ENCODE assay signal across 8 cellular contexts in genomic region chr19:1271528-1272422, GRCh38. TPM values are rescaled to one million over a fixed set of nuclear protein-coding genes. Genes with fewer than 3 reads are reported as not detected.
DNase-seq lines count a peak whose midpoint lies in the region; ATAC-seq and TF ChIP-seq lines count a peak whose summit lies in the region.

No MANE protein-coding gene starts in this region.

- DNase-seq in HL-60 (ENCODE audit: low read depth in 1 of 2, low spot score in 1 of 2), result peak; percentile 64 to 85
- no peak for DNase-seq in activated CD4-positive, alpha-beta memory T cell treated with anti-CD3 and anti-CD28 coated beads, Interleukin-2, amount 10 ng/mL, durations not matched to agents 7 days and 5 days
- DNase-seq in right cardiac atrium, result peak in 1 of 3 donors; percentile 38
- DNase-seq in HUDEP-2 (lab: John Stamatoyannopoulos, UW; ENCODE audit: unreplicated experiment in 76 of 76), result no peak

- TF ChIP-seq CTCF in HL-60 (IDR thresholded peaks at IDR 0.05; ENCODE audit: insufficient read depth, low read length), result no peak

- peak overlapping the region; percentile 91 for H3K4me3 Mint-ChIP-seq in activated CD4-positive, alpha-beta memory T cell treated with anti-CD3 and anti-CD28 coated beads, Interleukin-2, amount 10 ng/mL, durations not matched to agents 7 days and 5 days
- peak overlapping the region; percentile 95 for H3K4me3 Mint-ChIP-seq in stimulated activated naive CD8-positive, alpha-beta T cell treated with anti-CD3 and anti-CD28 coated beads, Interleukin-15, Interleukin-2, amounts not matched to agents 100 ng/mL and 50 ng/mL, for 24 hours

- POLR2A ChIA-PET in activated CD4-positive, alpha-beta memory T cell treated with anti-CD3 and anti-CD28 coated beads, Interleukin-2, amount 10 ng/mL, durations not matched to agents 7 days and 5 days (lab: Charles Lee), result interaction anchor here (1.1 to 2.5 kb wide), 4 partner anchors 11 to 31 kb away, joined by 3 to 16 read pairs (median 7); no protein-coding TSS in a partner anchor

- peaks cover 15% of the 10 kb centered on the region for H3K4me1 ChIP-seq in right cardiac atrium (ENCODE audit: control insufficient read depth, insufficient read depth, low read length)

- CTCF ChIA-PET in activated CD4-positive, alpha-beta memory T cell treated with anti-CD3 and anti-CD28 coated beads, Interleukin-2, amount 10 ng/mL, durations not matched to agents 7 days and 5 days (lab: Charles Lee), result interaction anchor here (0.6 to 1.9 kb wide), 3 partner anchors 27 to 137 kb away, joined by 3 to 6 read pairs (median 3); no protein-coding TSS in a partner anchor

- H3K27ac ChIP-seq in HL-60 (replicated peaks) (peak overlapping the region; percentile 100), right cardiac atrium (ENCODE audit: low read length) (peak overlapping the region; percentile 5)

- intact Hi-C loops in right cardiac atrium (cut with DNase I), result no loop called here

- ATAC-seq in right cardiac atrium, result no peak
- no peak for ATAC-seq in HG02610 (IDR thresholded peaks at IDR 0.05; ENCODE audit: unreplicated experiment)
- ATAC-seq in HG03457 (IDR thresholded peaks at IDR 0.05; ENCODE audit: unreplicated experiment), result no peak
- ATAC-seq in HG02870 (IDR thresholded peaks at IDR 0.05; ENCODE audit: unreplicated experiment), result no peak

- 65% methylated on average over 37 of the region's 37 CpGs for WGBS in right cardiac atrium

- H3K4me3 ChIP-seq in HL-60 (replicated peaks; ENCODE audit: insufficient read depth, low read length) (peak overlapping the region; percentile 49), right cardiac atrium (ENCODE audit: low read length) (no peak overlapping the region)

- H3K4me1 Mint-ChIP-seq in activated CD4-positive, alpha-beta memory T cell treated with anti-CD3 and anti-CD28 coated beads, Interleukin-2, amount 10 ng/mL, durations not matched to agents 7 days and 5 days, result peaks cover 64% of the 10 kb centered on the region
- H3K4me1 Mint-ChIP-seq in stimulated activated naive CD8-positive, alpha-beta T cell treated with anti-CD3 and anti-CD28 coated beads, Interleukin-15, Interleukin-2, amounts not matched to agents 100 ng/mL and 50 ng/mL, for 24 hours (ENCODE audit: low read depth), result peaks cover 69% of the 10 kb centered on the region

- no peaks in the 10 kb centered on the region for H3K9me3 Mint-ChIP-seq in activated CD4-positive, alpha-beta memory T cell treated with anti-CD3 and anti-CD28 coated beads, Interleukin-2, amount 10 ng/mL, durations not matched to agents 7 days and 5 days
- H3K9me3 Mint-ChIP-seq in stimulated activated naive CD8-positive, alpha-beta T cell treated with anti-CD3 and anti-CD28 coated beads, Interleukin-15, Interleukin-2, amounts not matched to agents 100 ng/mL and 50 ng/mL, for 24 hours, result no peaks in the 10 kb centered on the region

- peak overlapping the region; percentile 85 for H3K27ac Mint-ChIP-seq in activated CD4-positive, alpha-beta memory T cell treated with anti-CD3 and anti-CD28 coated beads, Interleukin-2, amount 10 ng/mL, durations not matched to agents 7 days and 5 days
- peak overlapping the region; percentile 98 for H3K27ac Mint-ChIP-seq in stimulated activated naive CD8-positive, alpha-beta T cell treated with anti-CD3 and anti-CD28 coated beads, Interleukin-15, Interleukin-2, amounts not matched to agents 100 ng/mL and 50 ng/mL, for 24 hours

- H3K27me3 ChIP-seq in HL-60 (ENCODE audit: insufficient read depth, poor library complexity, severe bottlenecking), result no peaks in the 10 kb centered on the region
- no peaks in the 10 kb centered on the region for H3K27me3 ChIP-seq in right cardiac atrium (ENCODE audit: control insufficient read depth, insufficient read depth)

- H3K9me3 ChIP-seq in right cardiac atrium (ENCODE audit: control insufficient read depth, low read length), result no peaks in the 10 kb centered on the region

- H3K36me3 Mint-ChIP-seq in activated CD4-positive, alpha-beta memory T cell treated with anti-CD3 and anti-CD28 coated beads, Interleukin-2, amount 10 ng/mL, durations not matched to agents 7 days and 5 days (ENCODE audit: low read depth), result peaks cover 49% of the 10 kb centered on the region
- peaks cover 51% of the 10 kb centered on the region for H3K36me3 Mint-ChIP-seq in stimulated activated naive CD8-positive, alpha-beta T cell treated with anti-CD3 and anti-CD28 coated beads, Interleukin-15, Interleukin-2, amounts not matched to agents 100 ng/mL and 50 ng/mL, for 24 hours (ENCODE audit: low read depth)

- peaks cover 3% of the 10 kb centered on the region for H3K27me3 Mint-ChIP-seq in activated CD4-positive, alpha-beta memory T cell treated with anti-CD3 and anti-CD28 coated beads, Interleukin-2, amount 10 ng/mL, durations not matched to agents 7 days and 5 days
- H3K27me3 Mint-ChIP-seq in stimulated activated naive CD8-positive, alpha-beta T cell treated with anti-CD3 and anti-CD28 coated beads, Interleukin-15, Interleukin-2, amounts not matched to agents 100 ng/mL and 50 ng/mL, for 24 hours, result no peaks in the 10 kb centered on the region

RNA-seq across cellular contexts. Expression of gene CIRBP, which starts 2.6 kb away (rescaled TPM):
- total RNA-seq in activated CD4-positive, alpha-beta memory T cell treated with anti-CD3 and anti-CD28 coated beads, Interleukin-2, amount 10 ng/mL, durations not matched to agents 7 days and 5 days, result 100 to 1,000 TPM; 203 to 204 TPM
- total RNA-seq in right cardiac atrium, result 100 to 1,000 TPM; 288 to 417 (median 333) TPM
- polyA plus RNA-seq in right cardiac atrium, result 370 TPM

RNA-seq across cellular contexts. Expression of gene FAM174C, which starts 3.6 kb away (rescaled TPM):
- total RNA-seq in activated CD4-positive, alpha-beta memory T cell treated with anti-CD3 and anti-CD28 coated beads, Interleukin-2, amount 10 ng/mL, durations not matched to agents 7 days and 5 days, result 10 to 100 TPM; 45.9 to 50.1 TPM
- 10 to 100 TPM; 15.9 to 18.1 (median 17.0) TPM for total RNA-seq in right cardiac atrium
- polyA plus RNA-seq in right cardiac atrium, result 25.3 TPM

RNA-seq across cellular contexts. Expression of gene EFNA2, which starts 13.9 kb away (rescaled TPM):
- not detected for total RNA-seq in activated CD4-positive, alpha-beta memory T cell treated with anti-CD3 and anti-CD28 coated beads, Interleukin-2, amount 10 ng/mL, durations not matched to agents 7 days and 5 days
- not detected for total RNA-seq in right cardiac atrium
- polyA plus RNA-seq in right cardiac atrium, result not detected

RNA-seq across cellular contexts. Expression of gene MIDN, which starts 23.4 kb away (rescaled TPM):
- total RNA-seq in activated CD4-positive, alpha-beta memory T cell treated with anti-CD3 and anti-CD28 coated beads, Interleukin-2, amount 10 ng/mL, durations not matched to agents 7 days and 5 days, result 10 to 100 TPM; 86.2 to 88.6 TPM
- 100 to 1,000 TPM in 1 of 4 donors, 10 to 100 TPM in 3; 50.2 to 123 (median 62.4) TPM for total RNA-seq in right cardiac atrium
- polyA plus RNA-seq in right cardiac atrium, result 45.6 TPM

RNA-seq across cellular contexts. Expression of gene ATP5F1D, which starts 30.2 kb away (rescaled TPM):
- 100 to 1,000 TPM; 171 to 173 TPM for total RNA-seq in activated CD4-positive, alpha-beta memory T cell treated with anti-CD3 and anti-CD28 coated beads, Interleukin-2, amount 10 ng/mL, durations not matched to agents 7 days and 5 days
- 100 to 1,000 TPM; 490 to 706 (median 622) TPM for total RNA-seq in right cardiac atrium
- 660 TPM for polyA plus RNA-seq in right cardiac atrium

Comparison
In these comparisons a context has a peak if more than half of its experiments do, and no peak if none do; other contexts are left out.
1. DNase-seq: peak in HL-60 (2 of 2); none in activated CD4-positive, alpha-beta memory T cell treated with anti-CD3 and anti-CD28 coated beads, Interleukin-2, amount 10 ng/mL, durations not matched to agents 7 days and 5 days (single experiment) and HUDEP-2 (0 of 76).